ENCODE assay signal across 9 cellular contexts in genomic region chr6:6002809-6003333, GRCh38. TPM values are rescaled to one million over a fixed set of nuclear protein-coding genes. Genes with fewer than 3 reads are reported as not detected.
DNase-seq lines count a peak whose midpoint lies in the region; ATAC-seq lines count a peak whose summit lies in the region.
"Had no signal": no experiment of that assay in that cellular context is flagged by ENCODE, and none has a peak within 500 bp of the region (broad histone marks: within the 10 kb centered on the region; RNA-seq: fewer than 3 reads in every experiment).

No MANE protein-coding gene starts in this region.

- peaks cover 91% of the 10 kb centered on the region for H3K27me3 Mint-ChIP-seq in activated naive CD4-positive, alpha-beta T cell treated with anti-CD3 and anti-CD28 coated beads for 36 hours (ENCODE audit: low read depth)
- peaks cover 98% of the 10 kb centered on the region for H3K27me3 Mint-ChIP-seq in activated naive CD8-positive, alpha-beta T cell treated with anti-CD3 and anti-CD28 coated beads for 36 hours

- H3K4me3 Mint-ChIP-seq in activated naive CD4-positive, alpha-beta T cell treated with anti-CD3 and anti-CD28 coated beads for 36 hours = peak overlapping the region; percentile 74
- H3K4me3 Mint-ChIP-seq in activated naive CD8-positive, alpha-beta T cell treated with anti-CD3 and anti-CD28 coated beads for 36 hours = peak overlapping the region; percentile 81

- peaks cover 6% of the 10 kb centered on the region for H3K9me3 Mint-ChIP-seq in activated naive CD4-positive, alpha-beta T cell treated with anti-CD3 and anti-CD28 coated beads for 36 hours
- peaks cover 6% of the 10 kb centered on the region for H3K9me3 Mint-ChIP-seq in activated naive CD8-positive, alpha-beta T cell treated with anti-CD3 and anti-CD28 coated beads for 36 hours

- H3K27me3 ChIP-seq in layer of hippocampus (ENCODE audit: control insufficient read depth, insufficient read depth, low read length) = peaks cover 60% of the 10 kb centered on the region

- intact Hi-C loops in activated naive CD4-positive, alpha-beta T cell treated with anti-CD3 and anti-CD28 coated beads for 36 hours (cut with micrococcal nuclease) = loop anchor here (10.0 kb wide), 1 partner anchor 1228 kb away; the partner anchor contains the start of gene CDYL

- no peak overlapping the region for H3K27ac Mint-ChIP-seq in activated naive CD4-positive, alpha-beta T cell treated with anti-CD3 and anti-CD28 coated beads for 36 hours
- H3K27ac Mint-ChIP-seq in activated naive CD8-positive, alpha-beta T cell treated with anti-CD3 and anti-CD28 coated beads for 36 hours = peak overlapping the region; percentile 42

- no peak for DNase-seq in activated naive CD4-positive, alpha-beta T cell treated with anti-CD3 and anti-CD28 coated beads for 36 hours
- DNase-seq in activated naive CD4-positive, alpha-beta T cell treated with anti-CD3 and anti-CD28 coated beads, Interleukin-2, amount 50 U/mL, for 16 hours = no peak
- DNase-seq in activated naive CD8-positive, alpha-beta T cell treated with anti-CD3 and anti-CD28 coated beads for 36 hours = no peak
- DNase-seq in superior temporal gyrus (ENCODE audit: extremely low spot score) (peak; percentile 9), germinal center (ENCODE audit: low spot score) (no peak)
- DNase-seq: activated gamma-delta T cell had no signal

- H3K4me1 Mint-ChIP-seq in activated naive CD4-positive, alpha-beta T cell treated with anti-CD3 and anti-CD28 coated beads for 36 hours (ENCODE audit: low read depth) = peaks cover 54% of the 10 kb centered on the region
- peaks cover 55% of the 10 kb centered on the region for H3K4me1 Mint-ChIP-seq in activated naive CD8-positive, alpha-beta T cell treated with anti-CD3 and anti-CD28 coated beads for 36 hours

- CTCF ChIA-PET in activated naive CD4-positive, alpha-beta T cell treated with anti-CD3 and anti-CD28 coated beads for 36 hours (lab: Charles Lee) = no interaction called here

- ATAC-seq in HG03159 (IDR thresholded peaks at IDR 0.05; ENCODE audit: unreplicated experiment) (no peak), GM18867 (IDR thresholded peaks at IDR 0.05; ENCODE audit: unreplicated experiment) (no peak)

- peak overlapping the region; percentile 36 for H3K27ac ChIP-seq in layer of hippocampus (ENCODE audit: low read depth, low read length)

- H3K36me3 Mint-ChIP-seq in activated naive CD4-positive, alpha-beta T cell treated with anti-CD3 and anti-CD28 coated beads for 36 hours (ENCODE audit: low read depth) = peaks cover 5% of the 10 kb centered on the region
- peaks cover 10% of the 10 kb centered on the region for H3K36me3 Mint-ChIP-seq in activated naive CD8-positive, alpha-beta T cell treated with anti-CD3 and anti-CD28 coated beads for 36 hours

RNA-seq across cellular contexts. Expression of gene NRN1, which starts 3.9 kb away (rescaled TPM):
- total RNA-seq in activated naive CD4-positive, alpha-beta T cell treated with anti-CD3 and anti-CD28 coated beads for 36 hours = under 1 TPM; 0.20 to 0.45 TPM
- 10 to 100 TPM; 10.2 to 10.6 TPM for total RNA-seq in activated naive CD8-positive, alpha-beta T cell treated with anti-CD3 and anti-CD28 coated beads for 36 hours

Comparison
In these comparisons a context has a peak if more than half of its experiments do, and no peak if none do; other contexts are left out.
1. RNA of gene NRN1, which starts 3.9 kb away (total RNA-seq): 10.2 to 10.6 TPM in activated naive CD8-positive, alpha-beta T cell treated with anti-CD3 and anti-CD28 coated beads for 36 hours; 0.20 to 0.45 TPM in activated naive CD4-positive, alpha-beta T cell treated with anti-CD3 and anti-CD28 coated beads for 36 hours; every median in the first group is over 4 times any median in the second.